Comparison of ENCODE assay signal across 24 cellular contexts in the genomic region with DNA sequence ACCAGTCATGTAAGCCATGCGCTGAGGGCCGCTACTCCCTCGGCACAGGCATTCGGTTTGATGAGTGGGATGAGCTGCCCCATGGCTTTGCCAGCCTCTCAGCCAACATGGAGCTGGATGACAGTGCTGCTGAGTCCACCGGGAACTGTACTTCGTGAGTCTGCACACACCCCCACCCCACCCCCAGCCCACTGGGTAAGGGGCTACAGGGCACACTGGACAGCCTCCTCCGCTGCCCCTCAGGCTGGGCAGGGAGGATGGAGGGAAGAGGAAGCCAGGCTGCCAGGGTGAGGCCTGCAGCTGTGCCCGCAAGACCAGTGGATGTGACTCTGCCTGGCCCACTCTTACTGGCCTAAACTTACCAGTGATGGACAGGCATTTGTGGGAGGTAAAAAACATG.
"Had no signal": no experiment of that assay in that cellular context is flagged by ENCODE, and none has a peak within 500 bp of the region (broad histone marks: within the 10 kb centered on the region; RNA-seq: fewer than 3 reads in every experiment).

No MANE protein-coding gene starts in this region.

- H3K27me3 Mint-ChIP-seq: activated CD8-positive, alpha-beta T cell treated with anti-CD3 and anti-CD28 coated beads for 36 hours; activated naive CD8-positive, alpha-beta T cell treated with anti-CD3 and anti-CD28 coated beads, Interleukin-2, amount 10 ng/mL, durations not matched to agents 7 days and 5 days had no signal

- H3K36me3 Mint-ChIP-seq: activated naive CD8-positive, alpha-beta T cell treated with anti-CD3 and anti-CD28 coated beads, Interleukin-2, amount 10 ng/mL, durations not matched to agents 7 days and 5 days; WTC11 had no signal

- H3K36me3 ChIP-seq: adrenal gland, SJSA1 had no signal

- H3K4me3 ChIP-seq: adrenal gland, K562, Peyer's patch, SJSA1 had no signal

- H3K27ac ChIP-seq: adrenal gland, Peyer's patch, SJSA1 had no signal

- H3K9me3 ChIP-seq: adrenal gland, Peyer's patch, SJSA1 had no signal

- ATAC-seq: activated CD8-positive, alpha-beta T cell treated with anti-CD3 and anti-CD28 coated beads for 36 hours; activated T-cell treated with anti-CD3 and anti-CD28 coated beads, Interleukin-2, amount 50 U/mL, for 72 hours; K562; WTC11 had no signal

- H3K27me3 ChIP-seq: adrenal gland, Peyer's patch, SJSA1 had no signal

- DNase-seq: activated CD8-positive, alpha-beta memory T cell treated with anti-CD3 and anti-CD28 coated beads, Interleukin-2, amount 50 U/mL, for 4 hours; activated CD8-positive, alpha-beta T cell treated with anti-CD3 and anti-CD28 coated beads for 36 hours; activated naive CD4-positive, alpha-beta T cell treated with anti-CD3 and anti-CD28 coated beads, Interleukin-2, amount 50 U/mL, for 16 hours; activated naive CD8-positive, alpha-beta T cell treated with anti-CD3 and anti-CD28 coated beads, Interleukin-2, amount 10 ng/mL, durations not matched to agents 7 days and 5 days; activated T-cell treated with anti-CD3 and anti-CD28 coated beads, Interleukin-2, amount 50 U/mL, for 72 hours; adrenal gland; anterior cingulate cortex; Karpas-422; MM.1S; NCI-H1105; NCI-H1436; NCI-H1694 treated with DMSO at 0.1 percent for 48 hours; NCI-H2081; NCI-H510A treated with DMSO at 0.1 percent for 48 hours; NCI-H69; NK-92 treated with Interleukin-12 subunit alpha and Interleukin-12 subunit beta, amount 100 ng/mL, for 24 hours; Peyer's patch; SHP77; T-helper 9 cell had no signal

- H3K4me3 Mint-ChIP-seq: activated CD8-positive, alpha-beta T cell treated with anti-CD3 and anti-CD28 coated beads for 36 hours; activated naive CD8-positive, alpha-beta T cell treated with anti-CD3 and anti-CD28 coated beads, Interleukin-2, amount 10 ng/mL, durations not matched to agents 7 days and 5 days; activated T-cell treated with anti-CD3 and anti-CD28 coated beads, Interleukin-2, amount 50 U/mL, for 72 hours; T-helper 1 cell treated with Interleukin-12 subunit alpha and Interleukin-12 subunit beta and Interleukin-4 antibody, amounts not matched to agents 30 μg/mL and 1 μg/mL, for 36 hours; WTC11 had no signal

- H3K9me3 Mint-ChIP-seq: activated CD8-positive, alpha-beta T cell treated with anti-CD3 and anti-CD28 coated beads for 36 hours; activated naive CD8-positive, alpha-beta T cell treated with anti-CD3 and anti-CD28 coated beads, Interleukin-2, amount 10 ng/mL, durations not matched to agents 7 days and 5 days; activated T-cell treated with anti-CD3 and anti-CD28 coated beads, Interleukin-2, amount 50 U/mL, for 72 hours; activated T-helper 2 cell treated with anti-CD3 and anti-CD28 coated beads, Interferon-gamma antibody, Interleukin-2, Interleukin-4, amounts not matched to agents 10 μg/mL and 5 μg/mL and 100 μg/mL, durations not matched to agents 14 hours and 24 hours and 36 hours; T-helper 1 cell treated with Interleukin-12 subunit alpha and Interleukin-12 subunit beta and Interleukin-4 antibody, amounts not matched to agents 30 μg/mL and 1 μg/mL, for 36 hours; WTC11 had no signal

- H3K27ac Mint-ChIP-seq: activated CD8-positive, alpha-beta T cell treated with anti-CD3 and anti-CD28 coated beads for 36 hours; activated naive CD8-positive, alpha-beta T cell treated with anti-CD3 and anti-CD28 coated beads, Interleukin-2, amount 10 ng/mL, durations not matched to agents 7 days and 5 days; activated T-cell treated with anti-CD3 and anti-CD28 coated beads, Interleukin-2, amount 50 U/mL, for 72 hours; activated T-helper 2 cell treated with anti-CD3 and anti-CD28 coated beads, Interferon-gamma antibody, Interleukin-2, Interleukin-4, amounts not matched to agents 10 μg/mL and 5 μg/mL and 100 μg/mL, durations not matched to agents 14 hours and 24 hours and 36 hours; T-helper 1 cell treated with Interleukin-12 subunit alpha and Interleukin-12 subunit beta and Interleukin-4 antibody, amounts not matched to agents 30 μg/mL and 1 μg/mL, for 36 hours; WTC11 had no signal
